In genomic region chr5:110751902-110752762, GRCh38 we compare ENCODE assay signal across 8 cellular contexts. TPM values are rescaled to one million over a fixed set of nuclear protein-coding genes. Genes with fewer than 3 reads are reported as not detected.
A peak's percentile ranks its signal among the peaks of the same experiment; 100 is the strongest.
DNase-seq lines count a peak whose midpoint lies in the region; ATAC-seq, FAIRE-seq and TF ChIP-seq lines count a peak whose summit lies in the region.

No MANE protein-coding gene starts in this region.

- TF ChIP-seq CTCF in activated CD8-positive, alpha-beta T cell treated with anti-CD3 and anti-CD28 coated beads for 36 hours (IDR thresholded peaks at IDR 0.05): no peak

- no peak overlapping the region for H3K4me3 ChIP-seq in right cardiac atrium (ENCODE audit: low read length)

- 78% methylated on average over 8 of the region's 8 CpGs for WGBS in right cardiac atrium

- POLR2A ChIA-PET in activated CD8-positive, alpha-beta T cell treated with anti-CD3 and anti-CD28 coated beads for 36 hours (lab: Charles Lee): no interaction called here

- CTCF ChIA-PET in activated CD8-positive, alpha-beta T cell treated with anti-CD3 and anti-CD28 coated beads for 36 hours (lab: Charles Lee): interaction anchor here (1.8 kb wide), 1 partner anchor 11 kb away, joined by 10 read pairs; no protein-coding TSS in a partner anchor

- no peak for FAIRE-seq in HTR-8/SVneo (lab: Jason Lieb, UNC)

- H3K4me1 Mint-ChIP-seq in activated CD8-positive, alpha-beta T cell treated with anti-CD3 and anti-CD28 coated beads for 36 hours (ENCODE audit: low read depth): peaks cover 50% of the 10 kb centered on the region
- H3K4me1 Mint-ChIP-seq in stimulated activated naive CD8-positive, alpha-beta T cell treated with anti-CD3 and anti-CD28 coated beads, Interleukin-15, Interleukin-2, amounts not matched to agents 100 ng/mL and 50 ng/mL, for 24 hours (ENCODE audit: low read depth): peaks cover 48% of the 10 kb centered on the region

- ATAC-seq in HG03025 (IDR thresholded peaks at IDR 0.05; ENCODE audit: low FRiP score, unreplicated experiment) (peak; percentile 99), right cardiac atrium (no peak)
- ATAC-seq in activated CD8-positive, alpha-beta T cell treated with anti-CD3 and anti-CD28 coated beads for 36 hours: peak; percentile 95

- no peak overlapping the region for H3K27ac ChIP-seq in right cardiac atrium (ENCODE audit: low read length)

- H3K9me3 Mint-ChIP-seq in activated CD8-positive, alpha-beta T cell treated with anti-CD3 and anti-CD28 coated beads for 36 hours: no peaks in the 10 kb centered on the region
- H3K9me3 Mint-ChIP-seq in stimulated activated naive CD8-positive, alpha-beta T cell treated with anti-CD3 and anti-CD28 coated beads, Interleukin-15, Interleukin-2, amounts not matched to agents 100 ng/mL and 50 ng/mL, for 24 hours: no peaks in the 10 kb centered on the region

- H3K4me1 ChIP-seq in right cardiac atrium (ENCODE audit: control insufficient read depth, insufficient read depth, low read length): no peaks in the 10 kb centered on the region

- peak overlapping the region; percentile 94 for H3K27ac Mint-ChIP-seq in activated CD8-positive, alpha-beta T cell treated with anti-CD3 and anti-CD28 coated beads for 36 hours
- H3K27ac Mint-ChIP-seq in stimulated activated naive CD8-positive, alpha-beta T cell treated with anti-CD3 and anti-CD28 coated beads, Interleukin-15, Interleukin-2, amounts not matched to agents 100 ng/mL and 50 ng/mL, for 24 hours: peak overlapping the region; percentile 90

- no peaks in the 10 kb centered on the region for H3K9me3 ChIP-seq in right cardiac atrium (ENCODE audit: control insufficient read depth, low read length)

- peak; percentile 4 to 5 for DNase-seq in stimulated activated CD4-positive, alpha-beta T cell treated with anti-CD3 and anti-CD28 coated beads, Interleukin-15, amount 100 ng/mL, for 48 hours (ENCODE audit: low read depth in 2 of 2)
- DNase-seq in stimulated activated CD4-positive, alpha-beta T cell treated with anti-CD3 and anti-CD28 coated beads, Interleukin-4, amount 100 ng/mL, for 1 hour: no peak
- DNase-seq in activated CD8-positive, alpha-beta T cell treated with anti-CD3 and anti-CD28 coated beads for 36 hours: peak; percentile 63
- DNase-seq in NCI-H226 (no peak), right cardiac atrium (no peak), HTR-8/SVneo (ENCODE audit: insufficient read length, low spot score) (no peak)

- no peaks in the 10 kb centered on the region for H3K27me3 ChIP-seq in right cardiac atrium (ENCODE audit: control insufficient read depth, insufficient read depth)

- H3K27me3 Mint-ChIP-seq in activated CD8-positive, alpha-beta T cell treated with anti-CD3 and anti-CD28 coated beads for 36 hours: no peaks in the 10 kb centered on the region
- no peaks in the 10 kb centered on the region for H3K27me3 Mint-ChIP-seq in stimulated activated naive CD8-positive, alpha-beta T cell treated with anti-CD3 and anti-CD28 coated beads, Interleukin-15, Interleukin-2, amounts not matched to agents 100 ng/mL and 50 ng/mL, for 24 hours

- H3K4me3 Mint-ChIP-seq in activated CD8-positive, alpha-beta T cell treated with anti-CD3 and anti-CD28 coated beads for 36 hours: peak overlapping the region; percentile 51
- H3K4me3 Mint-ChIP-seq in stimulated activated naive CD8-positive, alpha-beta T cell treated with anti-CD3 and anti-CD28 coated beads, Interleukin-15, Interleukin-2, amounts not matched to agents 100 ng/mL and 50 ng/mL, for 24 hours: peak overlapping the region; percentile 27

- peaks cover 55% of the 10 kb centered on the region for H3K36me3 Mint-ChIP-seq in activated CD8-positive, alpha-beta T cell treated with anti-CD3 and anti-CD28 coated beads for 36 hours (ENCODE audit: low read depth)
- H3K36me3 Mint-ChIP-seq in stimulated activated naive CD8-positive, alpha-beta T cell treated with anti-CD3 and anti-CD28 coated beads, Interleukin-15, Interleukin-2, amounts not matched to agents 100 ng/mL and 50 ng/mL, for 24 hours (ENCODE audit: low read depth): peaks cover 66% of the 10 kb centered on the region

- intact Hi-C loops in activated CD8-positive, alpha-beta T cell treated with anti-CD3 and anti-CD28 coated beads for 36 hours (cut with micrococcal nuclease): loop anchor here (5.0 kb wide), 1 partner anchor 340 kb away; the partner anchor contains the start of gene WDR36
- intact Hi-C loops in right cardiac atrium (cut with DNase I): loop anchor here in 1 of 4 donors (10.0 kb wide), 1 partner anchor 343 kb away; the partner anchor contains the start of gene WDR36

RNA-seq across cellular contexts. Expression of gene SLC25A46, which starts 13.3 kb away (rescaled TPM):
- total RNA-seq in activated CD8-positive, alpha-beta T cell treated with anti-CD3 and anti-CD28 coated beads for 36 hours: 10 to 100 TPM; 35.2 to 38.8 TPM
- 10 to 100 TPM; 42.2 to 47.6 (median 43.8) TPM for total RNA-seq in right cardiac atrium
- polyA plus RNA-seq in right cardiac atrium: 18.7 TPM

RNA-seq across cellular contexts. Expression of gene TMEM232, which starts 25.7 kb away (rescaled TPM):
- under 1 TPM; 0.27 to 0.49 TPM for total RNA-seq in activated CD8-positive, alpha-beta T cell treated with anti-CD3 and anti-CD28 coated beads for 36 hours
- 1 to 10 TPM; 2.5 to 3.3 (median 3.2) TPM for total RNA-seq in right cardiac atrium
- 0.63 TPM for polyA plus RNA-seq in right cardiac atrium

Comparison
In these comparisons a context has a peak if more than half of its experiments do, and no peak if none do; other contexts are left out.
1. DNase-seq: peak in stimulated activated CD4-positive, alpha-beta T cell treated with anti-CD3 and anti-CD28 coated beads, Interleukin-15, amount 100 ng/mL, for 48 hours (2 of 2) and activated CD8-positive, alpha-beta T cell treated with anti-CD3 and anti-CD28 coated beads for 36 hours (single experiment); none in stimulated activated CD4-positive, alpha-beta T cell treated with anti-CD3 and anti-CD28 coated beads, Interleukin-4, amount 100 ng/mL, for 1 hour (single experiment), NCI-H226 (single experiment), right cardiac atrium (0 of 3) and HTR-8/SVneo (single experiment).
2. ATAC-seq: peak in HG03025 (single experiment) and activated CD8-positive, alpha-beta T cell treated with anti-CD3 and anti-CD28 coated beads for 36 hours (single experiment); none in right cardiac atrium (0 of 2).